9 cellular contexts compared by ENCODE assay signal in genomic region chr9:93501406-93501805, GRCh38. TPM values are rescaled to one million over a fixed set of nuclear protein-coding genes. Genes with fewer than 3 reads are reported as not detected.
A peak's percentile ranks its signal among the peaks of the same experiment; 100 is the strongest.
DNase-seq lines count a peak whose midpoint lies in the region; ATAC-seq, FAIRE-seq and TF ChIP-seq lines count a peak whose summit lies in the region.
"Had no signal": no experiment of that assay in that cellular context is flagged by ENCODE, and none has a peak within 500 bp of the region (broad histone marks: within the 10 kb centered on the region; RNA-seq: fewer than 3 reads in every experiment).

No MANE protein-coding gene starts in this region.

- peaks cover 0 to 64% (median 15%) of the 10 kb centered on the region in 9 donors for H3K36me3 ChIP-seq in heart right ventricle

- no peaks in the 10 kb centered on the region for H3K27me3 Mint-ChIP-seq in activated T-helper 17 cell treated with anti-CD3 and anti-CD28 coated beads, Interleukin-2, amount 50 U/mL, for 72 hours

- peak overlapping the region; percentile 73 for H3K27ac Mint-ChIP-seq in activated T-helper 17 cell treated with anti-CD3 and anti-CD28 coated beads, Interleukin-2, amount 50 U/mL, for 72 hours
- H3K27ac Mint-ChIP-seq in stimulated activated effector memory CD8-positive, alpha-beta T cell treated with anti-CD3 and anti-CD28 coated beads, Interleukin-12 subunit alpha, Interleukin-12 subunit beta, amount 100 ng/mL, for 72 hours = peak overlapping the region; percentile 87

- H3K9me3 ChIP-seq in heart right ventricle = no peaks in the 10 kb centered on the region

- peaks cover 0 to 52% (median 24%) of the 10 kb centered on the region in 9 donors for H3K4me1 ChIP-seq in heart right ventricle

- DNase-seq in HTR-8/SVneo (ENCODE audit: insufficient read length, low spot score) (peak; percentile 5), heart right ventricle (no peak), SHP77 (lab: John Stamatoyannopoulos, UW) (no peak), occipital lobe (lab: John Stamatoyannopoulos, UW) (no peak)
- DNase-seq in stimulated activated effector memory CD8-positive, alpha-beta T cell treated with anti-CD3 and anti-CD28 coated beads, Interleukin-12 subunit alpha, Interleukin-12 subunit beta, amount 100 ng/mL, for 72 hours (ENCODE audit: low spot score in 2 of 2) = no peak
- no peak for DNase-seq in stimulated activated CD4-positive, alpha-beta T cell treated with anti-CD3 and anti-CD28 coated beads, Interleukin-1b, Interleukin-23, amount 100 ng/mL, for 48 hours
- DNase-seq: NCI-H1092 had no signal

- H3K27me3 ChIP-seq in heart right ventricle = no peaks in the 10 kb centered on the region

- no peak for FAIRE-seq in HTR-8/SVneo (lab: Jason Lieb, UNC)

- peaks cover 39% of the 10 kb centered on the region for H3K4me1 Mint-ChIP-seq in activated T-helper 17 cell treated with anti-CD3 and anti-CD28 coated beads, Interleukin-2, amount 50 U/mL, for 72 hours
- H3K4me1 Mint-ChIP-seq in stimulated activated effector memory CD8-positive, alpha-beta T cell treated with anti-CD3 and anti-CD28 coated beads, Interleukin-12 subunit alpha, Interleukin-12 subunit beta, amount 100 ng/mL, for 72 hours = peaks cover 54% of the 10 kb centered on the region

- peak overlapping the region in 9 of 10 donors; percentile 0 to 52 (median 45) for H3K4me3 ChIP-seq in heart right ventricle

- ATAC-seq in activated T-helper 17 cell treated with anti-CD3 and anti-CD28 coated beads, Interleukin-2, amount 50 U/mL, for 72 hours (replicated peaks) = peak; percentile 58
- ATAC-seq in heart right ventricle (peak in 5 of 8 donors; percentile 38 to 62 (median 43)), GM21576 (IDR thresholded peaks at IDR 0.05; ENCODE audit: unreplicated experiment) (no peak)
- ATAC-seq in stimulated activated effector memory CD8-positive, alpha-beta T cell treated with anti-CD3 and anti-CD28 coated beads, Interleukin-12 subunit alpha, Interleukin-12 subunit beta, amount 100 ng/mL, for 72 hours = no peak

- TF ChIP-seq CTCF in heart right ventricle (IDR thresholded peaks at IDR 0.05) = no peak

- H3K4me3 Mint-ChIP-seq in activated T-helper 17 cell treated with anti-CD3 and anti-CD28 coated beads, Interleukin-2, amount 50 U/mL, for 72 hours = peak overlapping the region; percentile 71
- H3K4me3 Mint-ChIP-seq in stimulated activated effector memory CD8-positive, alpha-beta T cell treated with anti-CD3 and anti-CD28 coated beads, Interleukin-12 subunit alpha, Interleukin-12 subunit beta, amount 100 ng/mL, for 72 hours = peak overlapping the region; percentile 68

- H3K36me3 Mint-ChIP-seq in activated T-helper 17 cell treated with anti-CD3 and anti-CD28 coated beads, Interleukin-2, amount 50 U/mL, for 72 hours (ENCODE audit: low read depth) = peaks cover 93% of the 10 kb centered on the region
- peaks cover 93% of the 10 kb centered on the region for H3K36me3 Mint-ChIP-seq in stimulated activated effector memory CD8-positive, alpha-beta T cell treated with anti-CD3 and anti-CD28 coated beads, Interleukin-12 subunit alpha, Interleukin-12 subunit beta, amount 100 ng/mL, for 72 hours

- no peaks in the 10 kb centered on the region for H3K9me3 Mint-ChIP-seq in activated T-helper 17 cell treated with anti-CD3 and anti-CD28 coated beads, Interleukin-2, amount 50 U/mL, for 72 hours
- no peaks in the 10 kb centered on the region for H3K9me3 Mint-ChIP-seq in stimulated activated effector memory CD8-positive, alpha-beta T cell treated with anti-CD3 and anti-CD28 coated beads, Interleukin-12 subunit alpha, Interleukin-12 subunit beta, amount 100 ng/mL, for 72 hours

- H3K27ac ChIP-seq in heart right ventricle = peak overlapping the region in 9 of 10 donors; percentile 3 to 76 (median 63)

- intact Hi-C loops in heart right ventricle (cut with DNase I) = loop anchor here in 6 of 10 donors (5.0 to 10.0 kb wide), 2 partner anchors 47 to 49 kb away; partner anchors contain the start of genes FAM120A (in 6 of the 6) and FAM120AOS (in 6 of the 6)

- 18% methylated on average over 4 of the region's 4 CpGs for WGBS in heart right ventricle, 2 donors

RNA-seq across cellular contexts. Expression of gene FAM120AOS, which starts 48.0 kb away (rescaled TPM):
- total RNA-seq in activated T-helper 17 cell treated with anti-CD3 and anti-CD28 coated beads, Interleukin-2, amount 50 U/mL, for 72 hours = 10 to 100 TPM; 30.2 to 40.8 TPM
- total RNA-seq in heart right ventricle (10 to 100 TPM; 28.8 to 39.9 (median 33.2) TPM), occipital lobe (24.8 TPM)
- 10 to 100 TPM; 21.1 to 26.5 TPM for polyA plus RNA-seq in heart right ventricle

RNA-seq across cellular contexts. Expression of gene FAM120A, which starts 49.9 kb away (rescaled TPM):
- total RNA-seq in activated T-helper 17 cell treated with anti-CD3 and anti-CD28 coated beads, Interleukin-2, amount 50 U/mL, for 72 hours = 100 to 1,000 TPM in 1 of 2 donors, 10 to 100 TPM in 1; 87.1 to 151 TPM
- total RNA-seq in heart right ventricle (100 to 1,000 TPM in 7 of 10 donors, 10 to 100 TPM in 3; 90.6 to 126 (median 106) TPM), occipital lobe (66.9 TPM)
- 10 to 100 TPM; 42.2 to 47.7 TPM for polyA plus RNA-seq in heart right ventricle

Comparison
In these comparisons a context has a peak if more than half of its experiments do, and no peak if none do; other contexts are left out.
1. ATAC-seq: peak in activated T-helper 17 cell treated with anti-CD3 and anti-CD28 coated beads, Interleukin-2, amount 50 U/mL, for 72 hours (single experiment) and heart right ventricle (5 of 8); none in stimulated activated effector memory CD8-positive, alpha-beta T cell treated with anti-CD3 and anti-CD28 coated beads, Interleukin-12 subunit alpha, Interleukin-12 subunit beta, amount 100 ng/mL, for 72 hours (single experiment) and GM21576 (single experiment).